Comparison of ENCODE assay signal across 1 cellular context in genomic region chr11:47177229-47177845, GRCh38.
TF ChIP-seq lines count a peak whose summit lies in the region.

No MANE protein-coding gene starts in this region.

TF ChIP-seq in WTC11, 78 proteins besides CTCF, POLR2A, EP300 and RAD21 (continued from another document):
- TF ChIP-seq, protein P1, sequence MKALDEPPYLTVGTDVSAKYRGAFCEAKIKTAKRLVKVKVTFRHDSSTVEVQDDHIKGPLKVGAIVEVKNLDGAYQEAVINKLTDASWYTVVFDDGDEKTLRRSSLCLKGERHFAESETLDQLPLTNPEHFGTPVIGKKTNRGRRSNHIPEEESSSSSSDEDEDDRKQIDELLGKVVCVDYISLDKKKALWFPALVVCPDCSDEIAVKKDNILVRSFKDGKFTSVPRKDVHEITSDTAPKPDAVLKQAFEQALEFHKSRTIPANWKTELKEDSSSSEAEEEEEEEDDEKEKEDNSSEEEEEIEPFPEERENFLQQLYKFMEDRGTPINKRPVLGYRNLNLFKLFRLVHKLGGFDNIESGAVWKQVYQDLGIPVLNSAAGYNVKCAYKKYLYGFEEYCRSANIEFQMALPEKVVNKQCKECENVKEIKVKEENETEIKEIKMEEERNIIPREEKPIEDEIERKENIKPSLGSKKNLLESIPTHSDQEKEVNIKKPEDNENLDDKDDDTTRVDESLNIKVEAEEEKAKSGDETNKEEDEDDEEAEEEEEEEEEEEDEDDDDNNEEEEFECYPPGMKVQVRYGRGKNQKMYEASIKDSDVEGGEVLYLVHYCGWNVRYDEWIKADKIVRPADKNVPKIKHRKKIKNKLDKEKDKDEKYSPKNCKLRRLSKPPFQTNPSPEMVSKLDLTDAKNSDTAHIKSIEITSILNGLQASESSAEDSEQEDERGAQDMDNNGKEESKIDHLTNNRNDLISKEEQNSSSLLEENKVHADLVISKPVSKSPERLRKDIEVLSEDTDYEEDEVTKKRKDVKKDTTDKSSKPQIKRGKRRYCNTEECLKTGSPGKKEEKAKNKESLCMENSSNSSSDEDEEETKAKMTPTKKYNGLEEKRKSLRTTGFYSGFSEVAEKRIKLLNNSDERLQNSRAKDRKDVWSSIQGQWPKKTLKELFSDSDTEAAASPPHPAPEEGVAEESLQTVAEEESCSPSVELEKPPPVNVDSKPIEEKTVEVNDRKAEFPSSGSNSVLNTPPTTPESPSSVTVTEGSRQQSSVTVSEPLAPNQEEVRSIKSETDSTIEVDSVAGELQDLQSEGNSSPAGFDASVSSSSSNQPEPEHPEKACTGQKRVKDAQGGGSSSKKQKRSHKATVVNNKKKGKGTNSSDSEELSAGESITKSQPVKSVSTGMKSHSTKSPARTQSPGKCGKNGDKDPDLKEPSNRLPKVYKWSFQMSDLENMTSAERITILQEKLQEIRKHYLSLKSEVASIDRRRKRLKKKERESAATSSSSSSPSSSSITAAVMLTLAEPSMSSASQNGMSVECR (CRISPR knock-in tag; IDR thresholded peaks at IDR 0.05; ENCODE audit: borderline replicate concordance): 0 out of 2 replicates have a peak, but pooled peaks have one; percentile 59
- no peak for TF ChIP-seq OVOL2 (CRISPR knock-in tag; IDR thresholded peaks at IDR 0.05; ENCODE audit: borderline replicate concordance)
- TF ChIP-seq, protein P2, sequence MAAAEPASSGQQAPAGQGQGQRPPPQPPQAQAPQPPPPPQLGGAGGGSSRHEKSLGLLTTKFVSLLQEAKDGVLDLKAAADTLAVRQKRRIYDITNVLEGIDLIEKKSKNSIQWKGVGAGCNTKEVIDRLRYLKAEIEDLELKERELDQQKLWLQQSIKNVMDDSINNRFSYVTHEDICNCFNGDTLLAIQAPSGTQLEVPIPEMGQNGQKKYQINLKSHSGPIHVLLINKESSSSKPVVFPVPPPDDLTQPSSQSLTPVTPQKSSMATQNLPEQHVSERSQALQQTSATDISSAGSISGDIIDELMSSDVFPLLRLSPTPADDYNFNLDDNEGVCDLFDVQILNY (CRISPR knock-in tag; IDR thresholded peaks at IDR 0.05): 0 out of 2 replicates have a peak, but pooled peaks have one; percentile 1
- TF ChIP-seq, protein P3, sequence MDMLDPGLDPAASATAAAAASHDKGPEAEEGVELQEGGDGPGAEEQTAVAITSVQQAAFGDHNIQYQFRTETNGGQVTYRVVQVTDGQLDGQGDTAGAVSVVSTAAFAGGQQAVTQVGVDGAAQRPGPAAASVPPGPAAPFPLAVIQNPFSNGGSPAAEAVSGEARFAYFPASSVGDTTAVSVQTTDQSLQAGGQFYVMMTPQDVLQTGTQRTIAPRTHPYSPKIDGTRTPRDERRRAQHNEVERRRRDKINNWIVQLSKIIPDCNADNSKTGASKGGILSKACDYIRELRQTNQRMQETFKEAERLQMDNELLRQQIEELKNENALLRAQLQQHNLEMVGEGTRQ (CRISPR knock-in tag; IDR thresholded peaks at IDR 0.05): no peak
- TF ChIP-seq, protein P4, sequence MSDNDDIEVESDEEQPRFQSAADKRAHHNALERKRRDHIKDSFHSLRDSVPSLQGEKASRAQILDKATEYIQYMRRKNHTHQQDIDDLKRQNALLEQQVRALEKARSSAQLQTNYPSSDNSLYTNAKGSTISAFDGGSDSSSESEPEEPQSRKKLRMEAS (CRISPR knock-in tag; IDR thresholded peaks at IDR 0.05): peak; percentile 29; the same call in 1 of the 2 replicates
- TF ChIP-seq, protein P5, sequence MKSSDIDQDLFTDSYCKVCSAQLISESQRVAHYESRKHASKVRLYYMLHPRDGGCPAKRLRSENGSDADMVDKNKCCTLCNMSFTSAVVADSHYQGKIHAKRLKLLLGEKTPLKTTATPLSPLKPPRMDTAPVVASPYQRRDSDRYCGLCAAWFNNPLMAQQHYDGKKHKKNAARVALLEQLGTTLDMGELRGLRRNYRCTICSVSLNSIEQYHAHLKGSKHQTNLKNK (CRISPR knock-in tag; IDR thresholded peaks at IDR 0.05): no peak
